ENCODE assay signal across 9 cellular contexts in genomic region chr11:122108192-122108799, GRCh38.
A peak's percentile ranks its signal among the peaks of the same experiment; 100 is the strongest.
DNase-seq lines count a peak whose midpoint lies in the region; ATAC-seq, FAIRE-seq and TF ChIP-seq lines count a peak whose summit lies in the region.
"Had no signal": no experiment of that assay in that cellular context is flagged by ENCODE, and none has a peak within 500 bp of the region (broad histone marks: within the 10 kb centered on the region; RNA-seq: fewer than 3 reads in every experiment).

No MANE protein-coding gene starts in this region.

- no peak for TF ChIP-seq POLR2A in H54 (IDR thresholded peaks at IDR 0.05; ENCODE audit: low read depth, low read length)

- H3K4me1 ChIP-seq in RWPE2 (ENCODE audit: insufficient read depth, poor library complexity, severe bottlenecking): peaks cover 34% of the 10 kb centered on the region

- peaks cover 96% of the 10 kb centered on the region for H3K36me3 ChIP-seq in RWPE2 (ENCODE audit: low read depth)

- no peak for ATAC-seq in RWPE2 (ENCODE audit: low read depth)
- no peak for ATAC-seq in GM18907 (IDR thresholded peaks at IDR 0.05; ENCODE audit: unreplicated experiment)
- no peak for ATAC-seq in GM21529 (IDR thresholded peaks at IDR 0.05; ENCODE audit: unreplicated experiment)
- no peak for ATAC-seq in HG02763 (IDR thresholded peaks at IDR 0.05; ENCODE audit: unreplicated experiment)

- TF ChIP-seq CTCF in C4-2B (conservative IDR thresholded peaks at IDR 0.05) (peak; percentile 85), RWPE2 (IDR thresholded peaks at IDR 0.05; ENCODE audit: poor library complexity, severe bottlenecking) (peak; percentile 63)

- H3K9me3 ChIP-seq in RWPE2 (ENCODE audit: severe bottlenecking): no peaks in the 10 kb centered on the region

- no peak overlapping the region for H3K27ac ChIP-seq in C4-2B
- no peak overlapping the region for H3K27ac ChIP-seq in RWPE2 (ENCODE audit: poor library complexity, severe bottlenecking)

- H3K4me3 ChIP-seq in RWPE2 (ENCODE audit: severe bottlenecking): no peak overlapping the region

- peak; percentile 62 for FAIRE-seq in H54 (lab: Jason Lieb, UNC)
- FAIRE-seq: endometrium had no signal

- no peak for DNase-seq in H54 (ENCODE audit: insufficient read length, low spot score)
- no peak for DNase-seq in RWPE2 (ENCODE audit: low spot score)
- peak; percentile 75 for DNase-seq in globus pallidus (ENCODE audit: low spot score)
- DNase-seq in stimulated activated CD4-positive, alpha-beta T cell treated with anti-CD3 and anti-CD28 coated beads, Interleukin-2, amount 100 ng/mL, for 48 hours: peak; percentile 5 to 19

- H3K27me3 ChIP-seq in RWPE2 (ENCODE audit: insufficient read depth, poor library complexity, severe bottlenecking): no peaks in the 10 kb centered on the region

Comparison
In these comparisons a context has a peak if more than half of its experiments do, and no peak if none do; other contexts are left out.
1. DNase-seq: peak in globus pallidus (single experiment) and stimulated activated CD4-positive, alpha-beta T cell treated with anti-CD3 and anti-CD28 coated beads, Interleukin-2, amount 100 ng/mL, for 48 hours (2 of 2); none in H54 (single experiment) and RWPE2 (single experiment).